Comparison of ENCODE assay signal across 40 cellular contexts in the genomic region with DNA sequence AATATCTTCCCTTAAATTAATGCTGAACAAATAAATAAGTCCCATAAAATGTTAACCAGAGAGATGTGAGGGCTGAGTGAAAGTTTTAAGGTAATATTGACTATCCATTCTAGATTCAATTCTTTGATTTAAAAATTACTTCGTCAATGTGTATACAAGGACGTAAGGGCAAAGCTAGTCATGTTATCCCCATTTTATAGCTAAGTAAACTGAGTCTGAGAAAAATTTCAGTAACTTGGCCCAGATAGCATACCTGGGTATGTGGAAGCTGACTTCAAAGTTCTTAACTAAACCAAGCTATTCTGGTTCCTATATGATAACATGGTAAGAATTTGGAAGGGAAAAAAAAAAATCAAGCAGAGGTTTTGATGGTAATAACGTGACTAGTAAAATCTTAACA.
"Had no signal": no experiment of that assay in that cellular context is flagged by ENCODE, and none has a peak within 500 bp of the region (broad histone marks: within the 10 kb centered on the region; RNA-seq: fewer than 3 reads in every experiment).

No MANE protein-coding gene starts in this region.

- H3K4me1 ChIP-seq: adrenal gland, ascending aorta, breast epithelium had no signal

- H3K9me3 ChIP-seq: adrenal gland, ascending aorta, body of pancreas, breast epithelium had no signal

- H3K27ac ChIP-seq: adrenal gland, ascending aorta, body of pancreas, brain microvascular endothelial cell, breast epithelium, cardiac muscle cell had no signal

- H3K27me3 Mint-ChIP-seq: activated naive CD4-positive, alpha-beta T cell treated with anti-CD3 and anti-CD28 coated beads, Interleukin-2, amount 10 ng/mL, durations not matched to agents 7 days and 5 days; activated naive CD4-positive, alpha-beta T cell treated with anti-CD3 and anti-CD28 coated beads, Interleukin-2, amount 50 U/mL, for 24 hours; activated naive CD8-positive, alpha-beta T cell; activated naive CD8-positive, alpha-beta T cell treated with anti-CD3 and anti-CD28 coated beads for 36 hours; activated naive CD8-positive, alpha-beta T cell treated with anti-CD3 and anti-CD28 coated beads, Interleukin-2, amount 10 ng/mL, durations not matched to agents 7 days and 5 days; activated naive CD8-positive, alpha-beta T cell treated with anti-CD3 and anti-CD28 coated beads, Interleukin-2, amount 50 U/mL, for 24 hours; activated T-cell treated with anti-CD3 and anti-CD28 coated beads, Interleukin-2, amount 50 U/mL, for 24 hours; activated T-helper 17 cell treated with anti-CD3 and anti-CD28 coated beads, Interleukin-2, amount 50 U/mL, for 72 hours; central memory CD8-positive, alpha-beta T cell had no signal

- H3K36me3 Mint-ChIP-seq: activated naive CD4-positive, alpha-beta T cell treated with anti-CD3 and anti-CD28 coated beads, Interleukin-2, amount 10 ng/mL, durations not matched to agents 7 days and 5 days; activated naive CD4-positive, alpha-beta T cell treated with anti-CD3 and anti-CD28 coated beads, Interleukin-2, amount 50 U/mL, for 24 hours; activated naive CD4-positive, alpha-beta T cell treated with anti-CD3 and anti-CD28 coated beads, Interleukin-2, amount 50 U/mL, for 72 hours; activated naive CD8-positive, alpha-beta T cell; activated naive CD8-positive, alpha-beta T cell treated with anti-CD3 and anti-CD28 coated beads for 36 hours; activated naive CD8-positive, alpha-beta T cell treated with anti-CD3 and anti-CD28 coated beads, Interleukin-2, amount 10 ng/mL, durations not matched to agents 7 days and 5 days; brain had no signal

- H3K4me3 Mint-ChIP-seq: activated naive CD4-positive, alpha-beta T cell treated with anti-CD3 and anti-CD28 coated beads for 36 hours; activated naive CD4-positive, alpha-beta T cell treated with anti-CD3 and anti-CD28 coated beads, Interleukin-2, amount 10 ng/mL, durations not matched to agents 7 days and 5 days; activated naive CD4-positive, alpha-beta T cell treated with anti-CD3 and anti-CD28 coated beads, Interleukin-2, amount 50 U/mL, for 24 hours; activated naive CD8-positive, alpha-beta T cell; activated naive CD8-positive, alpha-beta T cell treated with anti-CD3 and anti-CD28 coated beads for 36 hours; activated naive CD8-positive, alpha-beta T cell treated with anti-CD3 and anti-CD28 coated beads, Interleukin-2, amount 10 ng/mL, durations not matched to agents 7 days and 5 days; activated naive CD8-positive, alpha-beta T cell treated with anti-CD3 and anti-CD28 coated beads, Interleukin-2, amount 50 U/mL, for 24 hours; activated T-cell treated with anti-CD3 and anti-CD28 coated beads, Interleukin-2, amount 50 U/mL, for 24 hours; activated T-cell treated with anti-CD3 and anti-CD28 coated beads, Interleukin-2, amount 50 U/mL, for 4 hours; activated T-cell treated with anti-CD3 and anti-CD28 coated beads, Interleukin-2, amount 50 U/mL, for 72 hours; activated T-helper 1 cell treated with anti-CD3 and anti-CD28 coated beads, Interleukin-12 subunit alpha, Interleukin-12 subunit beta, Interleukin-2, Interleukin-4 antibody, amounts not matched to agents 30 ng/mL and 10 ng/mL and 1 ng/mL, durations not matched to agents 14 hours and 24 hours and 36 hours; activated T-helper 17 cell treated with anti-CD3 and anti-CD28 coated beads, Interleukin-2, amount 50 U/mL, for 72 hours; brain; central memory CD8-positive, alpha-beta T cell had no signal

- H3K9me3 Mint-ChIP-seq: activated naive CD8-positive, alpha-beta T cell treated with anti-CD3 and anti-CD28 coated beads, Interleukin-2, amount 10 ng/mL, durations not matched to agents 7 days and 5 days; activated T-helper 1 cell treated with anti-CD3 and anti-CD28 coated beads, Interleukin-12 subunit alpha, Interleukin-12 subunit beta, Interleukin-2, Interleukin-4 antibody, amounts not matched to agents 30 ng/mL and 10 ng/mL and 1 ng/mL, durations not matched to agents 14 hours and 24 hours and 36 hours had no signal

- H3K36me3 ChIP-seq: adrenal gland, ascending aorta, brain microvascular endothelial cell, breast epithelium, cardiac muscle cell had no signal

- H3K4me3 ChIP-seq: adrenal gland, ascending aorta, body of pancreas, breast epithelium, cardiac muscle cell had no signal

- H3K27me3 ChIP-seq: adrenal gland, ascending aorta, body of pancreas, brain microvascular endothelial cell, breast epithelium, cardiac muscle cell had no signal

- H3K27ac Mint-ChIP-seq: activated naive CD4-positive, alpha-beta T cell treated with anti-CD3 and anti-CD28 coated beads for 36 hours; activated naive CD4-positive, alpha-beta T cell treated with anti-CD3 and anti-CD28 coated beads, Interleukin-2, amount 10 ng/mL, durations not matched to agents 7 days and 5 days; activated naive CD4-positive, alpha-beta T cell treated with anti-CD3 and anti-CD28 coated beads, Interleukin-2, amount 50 U/mL, for 24 hours; activated naive CD4-positive, alpha-beta T cell treated with anti-CD3 and anti-CD28 coated beads, Interleukin-2, amount 50 U/mL, for 72 hours; activated naive CD8-positive, alpha-beta T cell; activated naive CD8-positive, alpha-beta T cell treated with anti-CD3 and anti-CD28 coated beads for 36 hours; activated naive CD8-positive, alpha-beta T cell treated with anti-CD3 and anti-CD28 coated beads, Interleukin-2, amount 10 ng/mL, durations not matched to agents 7 days and 5 days; activated naive CD8-positive, alpha-beta T cell treated with anti-CD3 and anti-CD28 coated beads, Interleukin-2, amount 50 U/mL, for 24 hours; activated T-cell treated with anti-CD3 and anti-CD28 coated beads, Interleukin-2, amount 50 U/mL, for 24 hours; activated T-cell treated with anti-CD3 and anti-CD28 coated beads, Interleukin-2, amount 50 U/mL, for 72 hours; activated T-helper 1 cell treated with anti-CD3 and anti-CD28 coated beads, Interleukin-12 subunit alpha, Interleukin-12 subunit beta, Interleukin-2, Interleukin-4 antibody, amounts not matched to agents 30 ng/mL and 10 ng/mL and 1 ng/mL, durations not matched to agents 14 hours and 24 hours and 36 hours; activated T-helper 17 cell treated with anti-CD3 and anti-CD28 coated beads, Interleukin-2, amount 50 U/mL, for 72 hours; activated T-helper 2 cell treated with anti-CD3 and anti-CD28 coated beads, Interferon-gamma antibody, Interleukin-2, Interleukin-4, amounts not matched to agents 10 μg/mL and 5 μg/mL and 100 μg/mL, durations not matched to agents 14 hours and 24 hours and 36 hours; brain had no signal

- FAIRE-seq: astrocyte, bronchial epithelial cell had no signal

- DNase-seq: activated effector memory CD4-positive, alpha-beta T cell treated with anti-CD3 and anti-CD28 coated beads, Interleukin-2, amount 50 U/mL, for 16 hours; activated effector memory CD4-positive, alpha-beta T cell treated with Interleukin-2 at 50 U/mL for 16 hours; activated gamma-delta T cell; activated gamma-delta T cell treated with Interleukin-2 at 50 U/mL for 16 hours; activated naive CD4-positive, alpha-beta T cell; activated naive CD4-positive, alpha-beta T cell treated with anti-CD3 and anti-CD28 coated beads for 36 hours; activated naive CD4-positive, alpha-beta T cell treated with anti-CD3 and anti-CD28 coated beads, Interleukin-2, amount 10 ng/mL, durations not matched to agents 7 days and 5 days; activated naive CD4-positive, alpha-beta T cell treated with anti-CD3 and anti-CD28 coated beads, Interleukin-2, amount 50 U/mL, for 16 hours; activated naive CD4-positive, alpha-beta T cell treated with Interleukin-2 at 50 U/mL for 16 hours; activated naive CD8-positive, alpha-beta T cell treated with anti-CD3 and anti-CD28 coated beads for 36 hours; activated naive CD8-positive, alpha-beta T cell treated with anti-CD3 and anti-CD28 coated beads, Interleukin-2, amount 10 ng/mL, durations not matched to agents 7 days and 5 days; activated naive CD8-positive, alpha-beta T cell treated with anti-CD3 and anti-CD28 coated beads, Interleukin-2, amount 50 U/mL, for 24 hours; activated T-cell treated with anti-CD3 and anti-CD28 coated beads, Interleukin-2, amount 50 U/mL, for 1 hour; activated T-cell treated with anti-CD3 and anti-CD28 coated beads, Interleukin-2, amount 50 U/mL, for 24 hours; activated T-cell treated with anti-CD3 and anti-CD28 coated beads, Interleukin-2, amount 50 U/mL, for 4 hours; activated T-cell treated with anti-CD3 and anti-CD28 coated beads, Interleukin-2, amount 50 U/mL, for 48 hours; activated T-cell treated with anti-CD3 and anti-CD28 coated beads, Interleukin-2, amount 50 U/mL, for 72 hours; adrenal gland; amniotic stem cell; amygdala; anterior cingulate cortex; aorta; body of pancreas; brain microvascular endothelial cell; caudate nucleus; central memory CD4-positive, alpha-beta T cell; cerebellar nuclear complex had no signal

- H3K4me1 Mint-ChIP-seq: activated naive CD4-positive, alpha-beta T cell treated with anti-CD3 and anti-CD28 coated beads, Interleukin-2, amount 10 ng/mL, durations not matched to agents 7 days and 5 days; activated naive CD4-positive, alpha-beta T cell treated with anti-CD3 and anti-CD28 coated beads, Interleukin-2, amount 50 U/mL, for 24 hours; activated naive CD8-positive, alpha-beta T cell treated with anti-CD3 and anti-CD28 coated beads for 36 hours; activated naive CD8-positive, alpha-beta T cell treated with anti-CD3 and anti-CD28 coated beads, Interleukin-2, amount 10 ng/mL, durations not matched to agents 7 days and 5 days; activated naive CD8-positive, alpha-beta T cell treated with anti-CD3 and anti-CD28 coated beads, Interleukin-2, amount 50 U/mL, for 24 hours; activated T-helper 17 cell treated with anti-CD3 and anti-CD28 coated beads, Interleukin-2, amount 50 U/mL, for 72 hours; brain; central memory CD8-positive, alpha-beta T cell had no signal

- ATAC-seq: activated naive CD4-positive, alpha-beta T cell treated with anti-CD3 and anti-CD28 coated beads, Interleukin-2, amount 50 U/mL, for 72 hours; activated naive CD8-positive, alpha-beta T cell treated with anti-CD3 and anti-CD28 coated beads, Interleukin-2, amount 50 U/mL, for 24 hours; activated T-cell treated with anti-CD3 and anti-CD28 coated beads, Interleukin-2, amount 50 U/mL, for 4 hours; activated T-cell treated with anti-CD3 and anti-CD28 coated beads, Interleukin-2, amount 50 U/mL, for 72 hours; activated T-helper 17 cell treated with anti-CD3 and anti-CD28 coated beads, Interleukin-2, amount 50 U/mL, for 72 hours; body of pancreas had no signal
